34 cellular contexts compared by ENCODE assay signal in genomic region chr12:130778776-130779175, GRCh38.
"Had no signal": no experiment of that assay in that cellular context is flagged by ENCODE, and none has a peak within 500 bp of the region (broad histone marks: within the 10 kb centered on the region; RNA-seq: fewer than 3 reads in every experiment).

No MANE protein-coding gene starts in this region.

- H3K36me3 ChIP-seq: MG63 had no signal

- H3K4me3 ChIP-seq: MG63 had no signal

- H3K27me3 ChIP-seq: MG63 had no signal

- H3K9me3 ChIP-seq: MG63 had no signal

- DNase-seq: Karpas-422, Kasumi-1, MG63, MM.1S, MV-4-11, NCI-H1048, NCI-H1092, NCI-H1092 treated with DMSO at 0.1 percent for 48 hours, NCI-H1105, NCI-H1105 treated with DMSO at 0.1 percent for 48 hours, NCI-H1417, NCI-H1417 treated with DMSO at 0.1 percent for 48 hours, NCI-H1436, NCI-H1436 treated with DMSO at 0.1 percent for 48 hours, NCI-H146, NCI-H1694, NCI-H1694 treated with DMSO at 0.1 percent for 48 hours, NCI-H187, NCI-H187 treated with DMSO at 0.1 percent for 48 hours, NCI-H1930, NCI-H2029, NCI-H2029 treated with DMSO at 0.1 percent for 48 hours, NCI-H2081, NCI-H2081 treated with DMSO at 0.1 percent for 48 hours, NCI-H2107, NCI-H2171, NCI-H2171 treated with DMSO at 0.1 percent for 48 hours, NCI-H2227 treated with DMSO at 0.1 percent for 48 hours, NCI-H226, NCI-H345, NCI-H446, NCI-H446 treated with DMSO at 0.1 percent for 48 hours, NCI-H510A, NCI-H510A treated with DMSO at 0.1 percent for 48 hours had no signal
